15 cellular contexts compared by ENCODE assay signal in the genomic region with DNA sequence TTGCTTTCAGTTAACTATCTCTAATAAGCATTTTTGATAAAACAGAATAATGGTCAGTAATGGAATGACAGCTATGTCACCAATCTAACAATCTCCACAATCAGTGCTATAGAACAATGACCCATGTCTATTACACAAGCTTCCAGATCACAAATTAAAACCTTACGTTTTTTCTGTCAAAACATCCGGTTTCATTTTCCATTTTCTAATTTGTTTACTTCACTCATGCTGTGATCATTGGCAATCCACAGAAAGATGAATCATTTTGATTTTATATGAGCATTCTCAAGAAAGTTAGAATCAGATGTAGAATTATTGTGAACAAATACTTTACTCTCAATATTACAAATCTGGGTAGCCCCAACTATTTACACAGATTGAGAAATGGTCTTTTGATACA.
"Had no signal": no experiment of that assay in that cellular context is flagged by ENCODE, and none has a peak within 500 bp of the region (broad histone marks: within the 10 kb centered on the region; RNA-seq: fewer than 3 reads in every experiment).

No MANE protein-coding gene starts in this region.

- H3K4me1 ChIP-seq: gastrocnemius medialis, left ventricle myocardium inferior, psoas muscle, spleen had no signal

- H3K9me3 ChIP-seq: gastrocnemius medialis, psoas muscle had no signal

- H3K4me3 ChIP-seq: gastrocnemius medialis, heart right ventricle, left ventricle myocardium inferior, psoas muscle, spleen had no signal

- H3K36me3 ChIP-seq: gastrocnemius medialis, heart right ventricle, left ventricle myocardium inferior, spleen had no signal

- DNase-seq: activated CD4-positive, alpha-beta T cell treated with anti-CD3 and anti-CD28 coated beads for 48 hours; cerebellar nuclear complex; endodermal cell; erythroblast; gastrocnemius medialis; heart right ventricle; left ventricle myocardium inferior; occipital lobe; psoas muscle; spleen; stimulated activated CD4-positive, alpha-beta T cell treated with anti-CD3 and anti-CD28 coated beads, Interleukin-1b, Interleukin-23, amount 100 ng/mL, for 48 hours; stimulated activated naive B cell treated with anti-CD40 and anti-IgM and Interleukin-4, amounts not matched to agents 10 μg/mL and 1 μg/mL and 100 μg/mL, for 72 hours; substantia nigra had no signal

- H3K27ac ChIP-seq: gastrocnemius medialis, heart right ventricle, left ventricle myocardium inferior, psoas muscle, spleen had no signal

- H3K27me3 ChIP-seq: gastrocnemius medialis, heart right ventricle, spleen had no signal

- ATAC-seq: gastrocnemius medialis; heart right ventricle; psoas muscle; sciatic nerve; stimulated activated naive B cell treated with anti-CD40 and anti-IgM and Interleukin-4, amounts not matched to agents 10 μg/mL and 1 μg/mL and 100 μg/mL, for 72 hours; WTC11 had no signal
